ENCODE assay signal across 15 cellular contexts in genomic region chr10:66924674-66925345, GRCh38. TPM values are rescaled to one million over a fixed set of nuclear protein-coding genes. Genes with fewer than 3 reads are reported as not detected.
"Had no signal": no experiment of that assay in that cellular context is flagged by ENCODE, and none has a peak within 500 bp of the region (broad histone marks: within the 10 kb centered on the region; RNA-seq: fewer than 3 reads in every experiment).

No MANE protein-coding gene starts in this region.

- H3K36me3 Mint-ChIP-seq: stimulated activated memory B cell treated with anti-CD40 and anti-IgM and Interleukin-4, amounts not matched to agents 10 μg/mL and 1 μg/mL and 100 μg/mL, for 72 hours had no signal

- H3K36me3 ChIP-seq: adrenal gland, tibial nerve had no signal

- H3K4me1 Mint-ChIP-seq: activated CD4-positive, alpha-beta T cell treated with anti-CD3 and anti-CD28 coated beads, Interleukin-2, amount 10 ng/mL, durations not matched to agents 7 days and 5 days; stimulated activated memory B cell treated with anti-CD40 and anti-IgM and Interleukin-4, amounts not matched to agents 10 μg/mL and 1 μg/mL and 100 μg/mL, for 72 hours had no signal

- H3K79me2 ChIP-seq: parathyroid adenoma had no signal

- H3K4me3 ChIP-seq: adrenal gland had no signal

- H3K27ac ChIP-seq: adrenal gland, parathyroid adenoma, tibial nerve had no signal

- H3K9me3 Mint-ChIP-seq: activated B cell treated with CpG ODN at 0.5 μM for 24 hours; activated CD4-positive, alpha-beta T cell treated with anti-CD3 and anti-CD28 coated beads, Interleukin-2, amount 10 ng/mL, durations not matched to agents 7 days and 5 days; stimulated activated memory B cell treated with anti-CD40 and anti-IgM and Interleukin-4, amounts not matched to agents 10 μg/mL and 1 μg/mL and 100 μg/mL, for 72 hours had no signal

- ATAC-seq: esophagus mucosa; left ventricle myocardium superior; stimulated activated memory B cell treated with anti-CD40 and anti-IgM and Interleukin-4, amounts not matched to agents 10 μg/mL and 1 μg/mL and 100 μg/mL, for 72 hours had no signal

- H3K4me1 ChIP-seq: adrenal gland, parathyroid adenoma had no signal

- H3K4me3 Mint-ChIP-seq: activated B cell treated with CpG ODN at 0.5 μM for 24 hours; activated CD4-positive, alpha-beta T cell treated with anti-CD3 and anti-CD28 coated beads, Interleukin-2, amount 10 ng/mL, durations not matched to agents 7 days and 5 days; stimulated activated memory B cell treated with anti-CD40 and anti-IgM and Interleukin-4, amounts not matched to agents 10 μg/mL and 1 μg/mL and 100 μg/mL, for 72 hours had no signal

- H3K27ac Mint-ChIP-seq: activated B cell treated with CpG ODN at 0.5 μM for 24 hours; activated CD4-positive, alpha-beta T cell treated with anti-CD3 and anti-CD28 coated beads, Interleukin-2, amount 10 ng/mL, durations not matched to agents 7 days and 5 days; stimulated activated memory B cell treated with anti-CD40 and anti-IgM and Interleukin-4, amounts not matched to agents 10 μg/mL and 1 μg/mL and 100 μg/mL, for 72 hours had no signal

- H3K9me3 ChIP-seq: adrenal gland, tibial nerve had no signal

- DNase-seq: activated B cell treated with CpG ODN at 0.5 μM for 24 hours; activated CD4-positive, alpha-beta T cell treated with anti-CD3 and anti-CD28 coated beads, Interleukin-2, amount 10 ng/mL, durations not matched to agents 7 days and 5 days; activated naive CD4-positive, alpha-beta T cell treated with anti-CD3 and anti-CD28 coated beads, Interleukin-2, amount 50 U/mL, for 16 hours; adrenal gland; kidney; left ventricle myocardium superior; T-helper 1 cell had no signal

- H3K9ac ChIP-seq: parathyroid adenoma had no signal

- H2AFZ ChIP-seq: parathyroid adenoma had no signal

RNA-seq across cellular contexts. Expression of gene LRRTM3, which starts 1.0 kb away (rescaled TPM):
- total RNA-seq: activated B cell treated with CpG ODN at 0.5 μM for 24 hours; activated CD4-positive, alpha-beta T cell treated with anti-CD3 and anti-CD28 coated beads, Interleukin-2, amount 10 ng/mL, durations not matched to agents 7 days and 5 days; dermis microvascular lymphatic vessel endothelial cell; esophagus mucosa; glomerular endothelial cell; left ventricle myocardium superior; mesenteric fat pad; renal cortical epithelial cell had no signal
